8 cellular contexts compared by ENCODE assay signal in the genomic region with DNA sequence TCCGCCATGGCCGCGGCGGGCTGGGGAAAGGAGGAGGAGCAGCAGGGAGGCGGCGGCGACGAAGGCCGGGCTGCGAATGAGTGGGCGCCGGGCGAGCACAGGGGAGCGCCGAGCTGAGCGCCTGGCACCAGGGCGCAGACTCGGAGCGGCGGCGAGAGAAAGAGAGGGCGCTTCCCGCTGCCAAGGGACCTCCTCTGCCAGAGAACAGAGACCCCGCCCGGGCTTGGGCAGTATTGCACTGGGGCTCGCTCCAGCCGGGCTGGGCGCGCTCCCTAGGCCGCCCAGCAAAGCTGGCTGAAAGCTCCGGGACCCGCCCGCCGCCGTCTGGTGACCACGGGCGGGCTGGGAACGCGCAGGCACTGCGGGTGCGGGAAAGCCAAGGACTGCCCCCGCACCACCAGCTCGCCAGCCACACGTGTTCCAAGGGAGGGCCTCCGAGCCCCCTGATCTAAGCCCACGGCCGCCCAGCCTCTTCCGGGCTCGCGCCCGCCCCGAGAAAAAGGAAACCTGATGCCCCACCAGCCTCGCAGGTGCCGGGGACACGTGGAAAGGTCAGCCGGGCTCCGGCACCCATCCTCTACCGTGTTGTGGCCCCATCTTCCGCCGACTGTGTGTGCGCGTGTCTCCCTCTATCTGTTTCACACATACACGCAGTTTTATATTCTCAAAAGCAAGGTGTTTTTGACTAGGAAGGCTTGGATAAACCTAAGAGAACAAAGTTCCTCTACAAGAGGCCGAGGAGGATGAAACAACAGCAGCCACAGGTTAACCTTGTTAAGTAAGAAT. TPM values are rescaled to one million over a fixed set of nuclear protein-coding genes. Genes with fewer than 3 reads are reported as not detected.
A peak's percentile ranks its signal among the peaks of the same experiment; 100 is the strongest.
DNase-seq lines count a peak whose midpoint lies in the region; ATAC-seq, FAIRE-seq and TF ChIP-seq lines count a peak whose summit lies in the region.

Gene CCDC6, minus strand, starts transcription at position 140 of the 786 bp plus-strand sequence. Its CDS starts 132 bp downstream, at position 8.

- H3K4me1 ChIP-seq in ES-I3 (ENCODE audit: insufficient read depth, low read length) (peaks cover 8% of the 10 kb centered on the region; the same call in 1 of the 2 replicates), RWPE2 (ENCODE audit: insufficient read depth, poor library complexity, severe bottlenecking) (peaks cover 41% of the 10 kb centered on the region), stomach (peaks cover 23 to 61% (median 45%) of the 10 kb centered on the region in 4 donors)

- H3K27me3 ChIP-seq in RWPE2 (ENCODE audit: insufficient read depth, poor library complexity, severe bottlenecking) (no peaks in the 10 kb centered on the region), neural cell (ENCODE audit: insufficient read depth, low read depth, low read length) (no peaks in the 10 kb centered on the region), stomach (no peaks in the 10 kb centered on the region)

- H3K27ac ChIP-seq in RWPE2 (ENCODE audit: poor library complexity, severe bottlenecking) (peak within 1 kb of the TSS; percentile 90), neural cell (ENCODE audit: low read length) (peak within 1 kb of the TSS; percentile 79), stomach (peak within 1 kb of the TSS; percentile 83 to 97 (median 96))

- H3K79me2 ChIP-seq in neural cell (replicated peaks; ENCODE audit: insufficient read depth, low read length): peaks cover 43% of the 10 kb centered on the region

- H3K36me3 ChIP-seq in ES-I3 (ENCODE audit: insufficient read depth, low read length): no peaks in the 10 kb centered on the region
- no peaks in the 10 kb centered on the region for H3K36me3 ChIP-seq in RWPE2 (ENCODE audit: low read depth)
- no peaks in the 10 kb centered on the region for H3K36me3 ChIP-seq in neural cell (ENCODE audit: insufficient read depth, low read length)
- H3K36me3 ChIP-seq in stomach: no peaks in the 10 kb centered on the region

- H3K9ac ChIP-seq in ES-I3 (ENCODE audit: low read depth, low read length) (peak within 1 kb of the TSS; percentile 78), neural cell (ENCODE audit: low read length) (peak within 1 kb of the TSS; percentile 86)

- peak; percentile 82 for ATAC-seq in RWPE2 (ENCODE audit: low read depth)

- no peaks in the 10 kb centered on the region for H3K9me3 ChIP-seq in ES-I3 (ENCODE audit: control insufficient read depth, insufficient read depth, low read length)
- H3K9me3 ChIP-seq in RWPE2 (ENCODE audit: severe bottlenecking): no peaks in the 10 kb centered on the region
- no peaks in the 10 kb centered on the region for H3K9me3 ChIP-seq in neural cell (ENCODE audit: low read length)
- H3K9me3 ChIP-seq in stomach: no peaks in the 10 kb centered on the region

- intact Hi-C loops in stomach (cut with DNase I; ENCODE audit: low total_unique reads): no loop called here

- peak within 1 kb of the TSS; percentile 80 for H2AFZ ChIP-seq in neural cell (ENCODE audit: low read depth, low read length)

- peak; percentile 88 for TF ChIP-seq CTCF in RWPE2 (IDR thresholded peaks at IDR 0.05; ENCODE audit: poor library complexity, severe bottlenecking)
- peak; percentile 51 for TF ChIP-seq CTCF in fibroblast of pulmonary artery (IDR thresholded peaks at IDR 0.05; ENCODE audit: low read length, missing control alignments)
- TF ChIP-seq CTCF in neural cell (IDR thresholded peaks at IDR 0.05; ENCODE audit: poor library complexity, severe bottlenecking): peak; percentile 89
- TF ChIP-seq CTCF in stomach (IDR thresholded peaks at IDR 0.05): peak in 5 of 7 experiments; percentile 78 to 90 (median 81)

- H3F3A ChIP-seq in neural cell (ENCODE audit: insufficient read depth, low read length, poor library complexity, severe bottlenecking): no peaks in the 10 kb centered on the region

- WGBS in stomach, 5 donors: 0 to 1% (median 0%) methylated on average over 17 to 62 of the region's 64 CpGs

- TF ChIP-seq EP300 in neural cell (conservative IDR thresholded peaks at IDR 0.05; ENCODE audit: poor library complexity, severe bottlenecking) (peak; percentile 28), stomach (IDR thresholded peaks at IDR 0.05) (no peak)

- FAIRE-seq in H54 (lab: Jason Lieb, UNC): peak; percentile 48

- H3K4me2 ChIP-seq in neural cell (ENCODE audit: low read length): peak within 1 kb of the TSS; percentile 81

- TF ChIP-seq POLR2A in H54 (IDR thresholded peaks at IDR 0.05; ENCODE audit: low read depth, low read length) (peak; percentile 88), stomach (IDR thresholded peaks at IDR 0.05) (peak in 2 of 4 donors; percentile 56 to 75)

- H3K4me3 ChIP-seq in RWPE2 (ENCODE audit: severe bottlenecking) (peak within 1 kb of the TSS; percentile 57), fibroblast of pulmonary artery (replicated peaks; ENCODE audit: low read depth, low read length) (peak within 1 kb of the TSS; percentile 96), neural cell (ENCODE audit: low read length) (peak within 1 kb of the TSS; percentile 98), stomach (peak within 1 kb of the TSS; percentile 79 to 96 (median 87))

- H3K9me2 ChIP-seq in neural cell (ENCODE audit: insufficient read depth, low read length): no peaks in the 10 kb centered on the region

- TF ChIP-seq RAD21 in neural cell (conservative IDR thresholded peaks at IDR 0.05): peak; percentile 67

- DNase-seq in H54 (ENCODE audit: insufficient read length, low spot score) (peak; percentile 83), LoVo (ENCODE audit: low spot score) (peak; percentile 96), RWPE2 (ENCODE audit: low spot score) (peak; percentile 93), fibroblast of pulmonary artery (ENCODE audit: low read depth) (peak; percentile 93), stomach (peak; percentile 95)
- peak; percentile 90 for DNase-seq in activated T-helper 9 cell treated with anti-CD3 and anti-CD28 coated beads, Interleukin-2, amount 50 U/mL, for 16 hours (ENCODE audit: low read depth)

- peaks cover 3% of the 10 kb centered on the region for H4K20me1 ChIP-seq in neural cell (ENCODE audit: insufficient read depth)

TF ChIP-seq in neural cell, 6 proteins besides CTCF, POLR2A, EP300 and RAD21:
- TF ChIP-seq SMC3 (conservative IDR thresholded peaks at IDR 0.05; ENCODE audit: poor library complexity): peak; percentile 73
- no peak for TF ChIP-seq EZH2 (IDR thresholded peaks at IDR 0.05; ENCODE audit: borderline replicate concordance, insufficient read depth, low read length, poor library complexity, severe bottlenecking)
- TF ChIP-seq MXI1 (conservative IDR thresholded peaks at IDR 0.05; ENCODE audit: poor library complexity, severe bottlenecking): peak; percentile 96
- TF ChIP-seq POLR2AphosphoS5 (IDR thresholded peaks at IDR 0.05): peak; percentile 88
- TF ChIP-seq, protein P1, sequence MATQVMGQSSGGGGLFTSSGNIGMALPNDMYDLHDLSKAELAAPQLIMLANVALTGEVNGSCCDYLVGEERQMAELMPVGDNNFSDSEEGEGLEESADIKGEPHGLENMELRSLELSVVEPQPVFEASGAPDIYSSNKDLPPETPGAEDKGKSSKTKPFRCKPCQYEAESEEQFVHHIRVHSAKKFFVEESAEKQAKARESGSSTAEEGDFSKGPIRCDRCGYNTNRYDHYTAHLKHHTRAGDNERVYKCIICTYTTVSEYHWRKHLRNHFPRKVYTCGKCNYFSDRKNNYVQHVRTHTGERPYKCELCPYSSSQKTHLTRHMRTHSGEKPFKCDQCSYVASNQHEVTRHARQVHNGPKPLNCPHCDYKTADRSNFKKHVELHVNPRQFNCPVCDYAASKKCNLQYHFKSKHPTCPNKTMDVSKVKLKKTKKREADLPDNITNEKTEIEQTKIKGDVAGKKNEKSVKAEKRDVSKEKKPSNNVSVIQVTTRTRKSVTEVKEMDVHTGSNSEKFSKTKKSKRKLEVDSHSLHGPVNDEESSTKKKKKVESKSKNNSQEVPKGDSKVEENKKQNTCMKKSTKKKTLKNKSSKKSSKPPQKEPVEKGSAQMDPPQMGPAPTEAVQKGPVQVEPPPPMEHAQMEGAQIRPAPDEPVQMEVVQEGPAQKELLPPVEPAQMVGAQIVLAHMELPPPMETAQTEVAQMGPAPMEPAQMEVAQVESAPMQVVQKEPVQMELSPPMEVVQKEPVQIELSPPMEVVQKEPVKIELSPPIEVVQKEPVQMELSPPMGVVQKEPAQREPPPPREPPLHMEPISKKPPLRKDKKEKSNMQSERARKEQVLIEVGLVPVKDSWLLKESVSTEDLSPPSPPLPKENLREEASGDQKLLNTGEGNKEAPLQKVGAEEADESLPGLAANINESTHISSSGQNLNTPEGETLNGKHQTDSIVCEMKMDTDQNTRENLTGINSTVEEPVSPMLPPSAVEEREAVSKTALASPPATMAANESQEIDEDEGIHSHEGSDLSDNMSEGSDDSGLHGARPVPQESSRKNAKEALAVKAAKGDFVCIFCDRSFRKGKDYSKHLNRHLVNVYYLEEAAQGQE (IDR thresholded peaks at IDR 0.05; ENCODE audit: borderline replicate concordance): peak; percentile 76
- peak; percentile 85 for TF ChIP-seq TAF1 (IDR thresholded peaks at IDR 0.05; ENCODE audit: low read depth)

RNA-seq across cellular contexts. Expression of gene CCDC6, which starts in this region (rescaled TPM):
- polyA plus RNA-seq in neural cell (20.1 and 20.4 TPM in 2 replicates), stomach (10 to 100 TPM; 12.5 to 14.8 (median 14.2) TPM)
- polyA minus RNA-seq in neural cell: 52.1 and 62.3 TPM in 2 replicates
- 10 to 100 TPM; 13.9 to 56.0 (median 33.0) TPM for total RNA-seq in stomach

Comparison
In these comparisons a context has a peak if more than half of its experiments do, and no peak if none do; other contexts are left out.
1. Peak in every context shown above with its lines: DNase-seq, ATAC-seq, H3K4me3 ChIP-seq and H3K27ac ChIP-seq.